14 cellular contexts compared by ENCODE assay signal in genomic region chr10:5385224-5385623, GRCh38. TPM values are rescaled to one million over a fixed set of nuclear protein-coding genes. Genes with fewer than 3 reads are reported as not detected.
DNase-seq lines count a peak whose midpoint lies in the region; ATAC-seq and TF ChIP-seq lines count a peak whose summit lies in the region.
"Had no signal": no experiment of that assay in that cellular context is flagged by ENCODE, and none has a peak within 500 bp of the region (broad histone marks: within the 10 kb centered on the region; RNA-seq: fewer than 3 reads in every experiment).

No MANE protein-coding gene starts in this region.

- H3K18ac ChIP-seq in H9 (ENCODE audit: insufficient read length, low read depth, low read length): no peak overlapping the region

- no peaks in the 10 kb centered on the region for H3K27me3 Mint-ChIP-seq in H9 (ENCODE audit: low read depth)

- H3K4me3 ChIP-seq in esophagus muscularis mucosa (no peak overlapping the region), iPS-20b (ENCODE audit: low read length) (0 out of 2 replicates have a peak overlapping the region, but pooled peaks have one; percentile 20)
- H3K4me3 ChIP-seq: GM23248 had no signal

- TF ChIP-seq POLR2A in esophagus muscularis mucosa (IDR thresholded peaks at IDR 0.05; ENCODE audit: low read depth): no peak

- CTCF ChIA-PET in HEK293T (lab: Yijun Ruan, JAX): no interaction called here

- H3K23me2 ChIP-seq in H9 (ENCODE audit: insufficient read length, low read depth, low read length, poor library complexity, severe bottlenecking): no peaks in the 10 kb centered on the region

- no peak overlapping the region for H4K91ac ChIP-seq in H9 (ENCODE audit: insufficient read length, low read depth, low read length)

- no peak for DNase-seq in H9
- DNase-seq in esophagus muscularis mucosa (ENCODE audit: extremely low spot score): peak; percentile 62
- DNase-seq in KG1 (lab: John Stamatoyannopoulos, UW): no peak
- DNase-seq in posterior cingulate gyrus: no peak
- no peak for DNase-seq in left ventricle myocardium superior
- no peak for DNase-seq in HEK293T (ENCODE audit: extremely low spot score)
- DNase-seq: BE2C; CD4-positive, alpha-beta memory T cell; DMS79; GM23248; IMR-90 had no signal

- no peak overlapping the region for H2AFZ ChIP-seq in H9 (ENCODE audit: low read length)
- H2AFZ ChIP-seq: GM23248 had no signal

- H3T11ph ChIP-seq in H9 (ENCODE audit: low read length): no peak overlapping the region

- no peak overlapping the region for H4K5ac ChIP-seq in H9 (ENCODE audit: insufficient read length, low read depth, low read length)

- H3K79me1 ChIP-seq in H9 (ENCODE audit: insufficient read depth, low read depth, low read length, poor library complexity, severe bottlenecking): no peaks in the 10 kb centered on the region

- peaks cover 23 to 29% of the 10 kb centered on the region in 2 experiments for H3K9me3 Mint-ChIP-seq in H9

- H3K27me3 ChIP-seq in H9 (ENCODE audit: insufficient read depth, low read length) (no peaks in the 10 kb centered on the region), esophagus muscularis mucosa (no peaks in the 10 kb centered on the region), iPS-20b (ENCODE audit: insufficient read depth, low read length) (no peaks in the 10 kb centered on the region)
- H3K27me3 ChIP-seq: BE2C had no signal

- no peak overlapping the region for H3K27ac ChIP-seq in H9 (ENCODE audit: insufficient read length, low read depth, low read length)
- no peak overlapping the region for H3K27ac ChIP-seq in esophagus muscularis mucosa (replicated peaks in 1 of 4)
- H3K27ac ChIP-seq in iPS-20b (ENCODE audit: low read length): no peak overlapping the region
- H3K27ac ChIP-seq: C4-2B, GM23248 had no signal

- peak overlapping the region in 2 of 3 experiments; percentile 30 to 50; a peak in 2 of 7 replicates for H3K27ac Mint-ChIP-seq in H9
- H3K27ac Mint-ChIP-seq: CD4-positive, alpha-beta memory T cell had no signal

- no peak overlapping the region for H3K4ac ChIP-seq in H9 (ENCODE audit: low read depth, low read length)

- no peak overlapping the region for H2BK20ac ChIP-seq in H9 (ENCODE audit: low read depth, low read length, poor library complexity, severe bottlenecking)

- H3K56ac ChIP-seq in H9 (ENCODE audit: insufficient read length, low read depth, low read length): no peak overlapping the region

- no peaks in the 10 kb centered on the region; the same call in 1 of the 2 replicates for H3K4me1 ChIP-seq in H9 (ENCODE audit: insufficient read depth, low read length)
- no peaks in the 10 kb centered on the region for H3K4me1 ChIP-seq in esophagus muscularis mucosa
- H3K4me1 ChIP-seq in iPS-20b (ENCODE audit: insufficient read depth, low read length): no peaks in the 10 kb centered on the region
- H3K4me1 ChIP-seq: BE2C had no signal

- no peak overlapping the region for H3K4me2 ChIP-seq in H9 (ENCODE audit: insufficient read depth, insufficient read length, low read length)

- H4K20me1 ChIP-seq in H9 (ENCODE audit: control insufficient read depth, insufficient read depth, insufficient read length): no peaks in the 10 kb centered on the region

- H2BK15ac ChIP-seq in H9 (ENCODE audit: low read depth, low read length): no peak overlapping the region

- no peak overlapping the region for H3K14ac ChIP-seq in H9 (ENCODE audit: insufficient read depth, low read length)

- no peak overlapping the region for H2BK12ac ChIP-seq in H9 (ENCODE audit: insufficient read length, low read depth, low read length)

- intact Hi-C loops in esophagus muscularis mucosa (cut with DNase I) (loop anchor here (10.0 kb wide), 1 partner anchor 540 kb away; no protein-coding TSS in a partner anchor), posterior cingulate gyrus (cut with DNase I) (no loop called here), left ventricle myocardium superior (cut with micrococcal nuclease) (no loop called here)

- H3K23ac ChIP-seq in H9 (ENCODE audit: insufficient read length, low read depth, low read length): no peak overlapping the region

- no peak overlapping the region for H2BK120ac ChIP-seq in H9 (ENCODE audit: low read depth, low read length, poor library complexity, severe bottlenecking)

- H3K36me3 ChIP-seq in esophagus muscularis mucosa (no peaks in the 10 kb centered on the region), iPS-20b (ENCODE audit: insufficient read depth, low read depth, low read length) (no peaks in the 10 kb centered on the region)
- H3K36me3 ChIP-seq: BE2C had no signal

- no peaks in the 10 kb centered on the region for H3K79me2 ChIP-seq in H9 (ENCODE audit: insufficient read depth, low read length)

- no CpG with 5 or more reads among the region's 2 CpGs for WGBS in H9 (ENCODE audit: extremely low coverage, insufficient read length, low lambda C conversion rate)
- WGBS in esophagus muscularis mucosa: 81% methylated on average over 2 of the region's 2 CpGs

- TF ChIP-seq EP300 in esophagus muscularis mucosa (IDR thresholded peaks at IDR 0.05): no peak

- peaks cover 5 to 11% (median 10%) of the 10 kb centered on the region in 3 experiments; a peak in 6 of 7 replicates for H3K36me3 Mint-ChIP-seq in H9 (ENCODE audit: insufficient read depth in 1 of 3, low read depth in 3 of 3)
- H3K36me3 Mint-ChIP-seq: CD4-positive, alpha-beta memory T cell had no signal

- ATAC-seq in left ventricle myocardium superior: no peak
- ATAC-seq: HCT116 had no signal

- H2BK5ac ChIP-seq in H9 (ENCODE audit: insufficient read length, low read length): no peak overlapping the region

- no peak overlapping the region for H2AK5ac ChIP-seq in H9 (ENCODE audit: insufficient read length, low read length)

- no peak overlapping the region for H4K8ac ChIP-seq in H9 (replicated peaks; ENCODE audit: insufficient read length, low read depth, low read length)

- H3K9ac ChIP-seq in H9 (ENCODE audit: extremely low read depth, insufficient read length, low read length): no peak overlapping the region
- no peak overlapping the region for H3K9ac ChIP-seq in iPS-20b (ENCODE audit: low read depth, low read length)
- H3K9ac ChIP-seq: GM23248 had no signal

- POLR2A ChIA-PET in HEK293T (lab: Yijun Ruan, JAX): no interaction called here

- H3K9me3 ChIP-seq in H9 (ENCODE audit: control insufficient read depth, low read depth, low read length) (no peaks in the 10 kb centered on the region), esophagus muscularis mucosa (peaks cover 0 to 11% (median 9%) of the 10 kb centered on the region in 4 donors), iPS-20b (ENCODE audit: insufficient read depth, low read depth, low read length) (peaks cover 20% of the 10 kb centered on the region)
- H3K9me3 ChIP-seq: BE2C had no signal

- TF ChIP-seq CTCF in H9 (conservative IDR thresholded peaks at IDR 0.05) (no peak), esophagus muscularis mucosa (IDR thresholded peaks at IDR 0.05) (no peak)

- no peak overlapping the region for H3K4me3 Mint-ChIP-seq in H9
- H3K4me3 Mint-ChIP-seq: CD4-positive, alpha-beta memory T cell had no signal

- H3K4me1 Mint-ChIP-seq in H9: peaks cover 4 to 6% of the 10 kb centered on the region in 2 experiments; a peak in 3 of 4 replicates

TF ChIP-seq in HEK293T, 16 proteins besides CTCF, POLR2A, EP300 and RAD21:
- TF ChIP-seq ZNF384 (IDR thresholded peaks at IDR 0.05) (no peak), CTBP1 (IDR thresholded peaks at IDR 0.05; ENCODE audit: borderline replicate concordance) (no peak), SP1 (IDR thresholded peaks at IDR 0.05) (no peak), ARNT (IDR thresholded peaks at IDR 0.05) (no peak), SUZ12 (IDR thresholded peaks at IDR 0.05) (no peak), BHLHE40 (IDR thresholded peaks at IDR 0.05; ENCODE audit: borderline replicate concordance) (no peak)

RNA-seq across cellular contexts. Expression of gene TUBAL3, which starts 19.4 kb away (rescaled TPM):
- not detected in 2 replicates for total RNA-seq in H9 (2021)
- under 1 TPM in 3 of 4 donors, not detected in 1; 0.34 to 0.66 (median 0.52) TPM for total RNA-seq in esophagus muscularis mucosa
- 0.12 TPM for total RNA-seq in left ventricle myocardium superior
- total RNA-seq: CD4-positive, alpha-beta memory T cell; GM23248; IMR-90 had no signal

RNA-seq across cellular contexts. Expression of gene UCN3, which starts 20.5 kb away (rescaled TPM):
- total RNA-seq in H9 (2021) (not detected in 2 replicates), esophagus muscularis mucosa (not detected), left ventricle myocardium superior (not detected)
- total RNA-seq: CD4-positive, alpha-beta memory T cell; GM23248; IMR-90 had no signal

RNA-seq across cellular contexts. Expression of gene NET1, which starts 27.1 kb away (rescaled TPM):
- total RNA-seq in H9 (2021): 50.6 and 57.5 TPM in 2 replicates
- total RNA-seq in esophagus muscularis mucosa: 100 to 1,000 TPM; 272 to 430 (median 363) TPM
- 16.5 TPM for total RNA-seq in left ventricle myocardium superior
